26 cellular contexts compared by ENCODE assay signal in the genomic region with DNA sequence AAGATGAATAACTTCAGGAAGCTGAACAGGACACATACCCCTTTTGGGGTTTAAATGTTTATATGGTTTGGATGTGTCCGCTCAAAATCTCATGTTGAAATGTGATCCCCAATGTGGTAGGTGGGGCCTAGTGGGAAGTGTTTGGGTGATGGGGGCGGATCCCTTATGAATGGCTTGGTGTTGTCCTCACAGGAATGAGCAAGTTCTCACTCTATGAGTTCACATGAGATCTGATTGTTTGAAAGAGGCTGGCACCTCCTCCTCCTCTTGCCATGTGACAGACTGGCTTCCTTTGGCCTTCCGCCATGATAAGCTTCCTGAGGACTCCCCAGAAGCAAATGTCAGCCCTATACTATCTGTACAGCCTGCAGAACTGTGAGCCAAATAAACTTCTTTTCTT.
DNase-seq lines count a peak whose midpoint lies in the region; ATAC-seq, FAIRE-seq and TF ChIP-seq lines count a peak whose summit lies in the region.
"Had no signal": no experiment of that assay in that cellular context is flagged by ENCODE, and none has a peak within 500 bp of the region (broad histone marks: within the 10 kb centered on the region; RNA-seq: fewer than 3 reads in every experiment).

No MANE protein-coding gene starts in this region.

- H3K27me3 Mint-ChIP-seq in WTC11 (ENCODE audit: low read depth) = no peaks in the 10 kb centered on the region
- peaks cover 10 to 39% of the 10 kb centered on the region in 2 donors for H3K27me3 Mint-ChIP-seq in CD8-positive, alpha-beta memory T cell
- peaks cover 6% of the 10 kb centered on the region for H3K27me3 Mint-ChIP-seq in type B pancreatic cell

- H3K27ac ChIP-seq in HUES48 (ENCODE audit: low read depth, low read length) = peak overlapping the region; percentile 6
- no peak overlapping the region for H3K27ac ChIP-seq in CD8-positive, alpha-beta memory T cell (ENCODE audit: low read depth, low read length)
- H3K27ac ChIP-seq: breast epithelium, coronary artery, neutrophil had no signal

- H3K9ac ChIP-seq in HUES48 (ENCODE audit: low read depth, low read length) = no peak overlapping the region
- H3K9ac ChIP-seq: SK-N-SH had no signal

- FAIRE-seq in D721Med (lab: Jason Lieb, UNC) = peak; percentile 80
- FAIRE-seq: frontal cortex, HepG2 had no signal

- CTCF ChIA-PET in WTC11 (lab: Charles Lee) = interaction anchor here (1.3 kb wide), 1 partner anchor 295 kb away, joined by 3 read pairs; no protein-coding TSS in a partner anchor
- CTCF ChIA-PET in CD8-positive, alpha-beta memory T cell (lab: Charles Lee) = interaction anchor here (1.9 to 4.6 kb wide), 3 partner anchors 8 to 247 kb away, joined by 6 to 20 read pairs (median 9); no protein-coding TSS in a partner anchor

- peaks cover under 1% of the 10 kb centered on the region; the same call in 1 of the 2 replicates for H3K4me1 ChIP-seq in HUES48 (ENCODE audit: control insufficient read depth, insufficient read depth, low read length)
- no peaks in the 10 kb centered on the region for H3K4me1 ChIP-seq in CD8-positive, alpha-beta memory T cell (ENCODE audit: insufficient read depth, low read length)
- H3K4me1 ChIP-seq: BE2C, breast epithelium had no signal

- H3K4me3 Mint-ChIP-seq in WTC11 = no peak overlapping the region
- H3K4me3 Mint-ChIP-seq in CD8-positive, alpha-beta memory T cell = no peak overlapping the region
- H3K4me3 Mint-ChIP-seq in type B pancreatic cell = no peak overlapping the region
- H3K4me3 Mint-ChIP-seq: activated CD8-positive, alpha-beta T cell treated with anti-CD3 and anti-CD28 coated beads, Interleukin-2, amount 10 ng/mL, durations not matched to agents 7 days and 5 days; activated naive CD4-positive, alpha-beta T cell treated with anti-CD3 and anti-CD28 coated beads, Interleukin-2, amount 50 U/mL, for 24 hours; effector memory CD8-positive, alpha-beta T cell; stimulated activated naive CD8-positive, alpha-beta T cell treated with anti-CD3 and anti-CD28 coated beads, Interleukin-15, Interleukin-2, amounts not matched to agents 100 ng/mL and 50 ng/mL, for 24 hours had no signal

- DNase-seq in D721Med (ENCODE audit: insufficient read length, low spot score) (no peak), WTC11 (ENCODE audit: low spot score) (no peak), iris pigment epithelial cell (ENCODE audit: low read depth) (peak; percentile 61), type B pancreatic cell (ENCODE audit: extremely low spot score, unreplicated experiment) (no peak)
- DNase-seq in CD8-positive, alpha-beta memory T cell = no peak
- DNase-seq: ACHN; activated CD8-positive, alpha-beta T cell treated with anti-CD3 and anti-CD28 coated beads, Interleukin-2, amount 10 ng/mL, durations not matched to agents 7 days and 5 days; BE2C; DMS53; effector memory CD8-positive, alpha-beta T cell; NCI-H1105 treated with DMSO at 0.1 percent for 48 hours; NCI-H1930; NCI-H446 treated with DMSO at 0.1 percent for 48 hours; SK-N-SH; T-helper 2 cell had no signal

- POLR2A ChIA-PET in WTC11 (lab: Charles Lee) = interaction anchor here (0.7 kb wide), 1 partner anchor 102 kb away, joined by 3 read pairs; no protein-coding TSS in a partner anchor
- POLR2A ChIA-PET in CD8-positive, alpha-beta memory T cell (lab: Charles Lee) = no interaction called here

- no peak overlapping the region for H3K4me3 ChIP-seq in HUES48 (ENCODE audit: low read depth, low read length)
- H3K4me3 ChIP-seq in CD8-positive, alpha-beta memory T cell (ENCODE audit: low read length) = no peak overlapping the region
- H3K4me3 ChIP-seq: breast epithelium, coronary artery had no signal

- H3K9me3 Mint-ChIP-seq in WTC11 (no peaks in the 10 kb centered on the region), type B pancreatic cell (peaks cover 5% of the 10 kb centered on the region)
- H3K9me3 Mint-ChIP-seq in CD8-positive, alpha-beta memory T cell = no peaks in the 10 kb centered on the region
- H3K9me3 Mint-ChIP-seq: activated naive CD4-positive, alpha-beta T cell treated with anti-CD3 and anti-CD28 coated beads, Interleukin-2, amount 50 U/mL, for 24 hours; activated T-helper 2 cell treated with anti-CD3 and anti-CD28 coated beads, Interferon-gamma antibody, Interleukin-2, Interleukin-4, amounts not matched to agents 10 μg/mL and 5 μg/mL and 100 μg/mL, durations not matched to agents 14 hours and 24 hours and 36 hours; effector memory CD8-positive, alpha-beta T cell; stimulated activated naive CD8-positive, alpha-beta T cell treated with anti-CD3 and anti-CD28 coated beads, Interleukin-15, Interleukin-2, amounts not matched to agents 100 ng/mL and 50 ng/mL, for 24 hours had no signal

- H3K36me3 ChIP-seq in HUES48 (ENCODE audit: control insufficient read depth, insufficient read depth, low read length) = no peaks in the 10 kb centered on the region
- H3K36me3 ChIP-seq in CD8-positive, alpha-beta memory T cell (ENCODE audit: insufficient read depth, low read length) = no peaks in the 10 kb centered on the region
- H3K36me3 ChIP-seq: BE2C, breast epithelium, neutrophil had no signal

- H3K36me3 Mint-ChIP-seq in WTC11 = no peaks in the 10 kb centered on the region
- H3K36me3 Mint-ChIP-seq in CD8-positive, alpha-beta memory T cell = no peaks in the 10 kb centered on the region
- H3K36me3 Mint-ChIP-seq in type B pancreatic cell = peaks cover 4% of the 10 kb centered on the region

- ATAC-seq in WTC11 (peak; percentile 64), HG02678 (IDR thresholded peaks at IDR 0.05; ENCODE audit: unreplicated experiment) (no peak), GM21825 (IDR thresholded peaks at IDR 0.05; ENCODE audit: unreplicated experiment) (no peak)
- ATAC-seq: activated CD8-positive, alpha-beta T cell treated with anti-CD3 and anti-CD28 coated beads, Interleukin-2, amount 10 ng/mL, durations not matched to agents 7 days and 5 days; effector memory CD8-positive, alpha-beta T cell; HepG2 had no signal

- TF ChIP-seq CTCF in D721Med (IDR thresholded peaks at IDR 0.05; ENCODE audit: insufficient read depth, missing control alignments) (no peak), WTC11 (IDR thresholded peaks at IDR 0.05) (no peak), type B pancreatic cell (conservative IDR thresholded peaks at IDR 0.05) (no peak)

- no peak overlapping the region for H3K27ac Mint-ChIP-seq in WTC11
- H3K27ac Mint-ChIP-seq in CD8-positive, alpha-beta memory T cell = no peak overlapping the region
- no peak overlapping the region for H3K27ac Mint-ChIP-seq in type B pancreatic cell
- H3K27ac Mint-ChIP-seq: activated CD8-positive, alpha-beta T cell treated with anti-CD3 and anti-CD28 coated beads, Interleukin-2, amount 10 ng/mL, durations not matched to agents 7 days and 5 days; activated naive CD4-positive, alpha-beta T cell treated with anti-CD3 and anti-CD28 coated beads, Interleukin-2, amount 50 U/mL, for 24 hours; activated T-helper 2 cell treated with anti-CD3 and anti-CD28 coated beads, Interferon-gamma antibody, Interleukin-2, Interleukin-4, amounts not matched to agents 10 μg/mL and 5 μg/mL and 100 μg/mL, durations not matched to agents 14 hours and 24 hours and 36 hours; effector memory CD8-positive, alpha-beta T cell; stimulated activated naive CD8-positive, alpha-beta T cell treated with anti-CD3 and anti-CD28 coated beads, Interleukin-15, Interleukin-2, amounts not matched to agents 100 ng/mL and 50 ng/mL, for 24 hours had no signal

- no peaks in the 10 kb centered on the region for H3K9me3 ChIP-seq in HUES48 (ENCODE audit: control insufficient read depth, insufficient read depth, low read length)
- no peaks in the 10 kb centered on the region for H3K9me3 ChIP-seq in CD8-positive, alpha-beta memory T cell (ENCODE audit: low read length)
- H3K9me3 ChIP-seq: BE2C, breast epithelium, neutrophil, SK-N-SH had no signal

- H3K4me1 Mint-ChIP-seq in WTC11 (peaks cover 6% of the 10 kb centered on the region), type B pancreatic cell (ENCODE audit: unreplicated experiment) (peaks cover 4% of the 10 kb centered on the region)
- no peaks in the 10 kb centered on the region for H3K4me1 Mint-ChIP-seq in CD8-positive, alpha-beta memory T cell

- H3K27me3 ChIP-seq in HUES48 (ENCODE audit: control insufficient read depth, insufficient read depth, low read length) = no peaks in the 10 kb centered on the region
- H3K27me3 ChIP-seq in CD8-positive, alpha-beta memory T cell (ENCODE audit: insufficient read depth, low read length, poor library complexity, severe bottlenecking) = no peaks in the 10 kb centered on the region
- H3K27me3 ChIP-seq: BE2C, breast epithelium had no signal

TF ChIP-seq in WTC11, 78 proteins besides CTCF, POLR2A, EP300 and RAD21 (continues in another document):
- TF ChIP-seq, protein P1, sequence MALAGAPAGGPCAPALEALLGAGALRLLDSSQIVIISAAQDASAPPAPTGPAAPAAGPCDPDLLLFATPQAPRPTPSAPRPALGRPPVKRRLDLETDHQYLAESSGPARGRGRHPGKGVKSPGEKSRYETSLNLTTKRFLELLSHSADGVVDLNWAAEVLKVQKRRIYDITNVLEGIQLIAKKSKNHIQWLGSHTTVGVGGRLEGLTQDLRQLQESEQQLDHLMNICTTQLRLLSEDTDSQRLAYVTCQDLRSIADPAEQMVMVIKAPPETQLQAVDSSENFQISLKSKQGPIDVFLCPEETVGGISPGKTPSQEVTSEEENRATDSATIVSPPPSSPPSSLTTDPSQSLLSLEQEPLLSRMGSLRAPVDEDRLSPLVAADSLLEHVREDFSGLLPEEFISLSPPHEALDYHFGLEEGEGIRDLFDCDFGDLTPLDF (CRISPR knock-in tag; IDR thresholded peaks at IDR 0.05) = no peak
- no peak for TF ChIP-seq EMX1 (CRISPR knock-in tag; IDR thresholded peaks at IDR 0.05)
- TF ChIP-seq, protein P2, sequence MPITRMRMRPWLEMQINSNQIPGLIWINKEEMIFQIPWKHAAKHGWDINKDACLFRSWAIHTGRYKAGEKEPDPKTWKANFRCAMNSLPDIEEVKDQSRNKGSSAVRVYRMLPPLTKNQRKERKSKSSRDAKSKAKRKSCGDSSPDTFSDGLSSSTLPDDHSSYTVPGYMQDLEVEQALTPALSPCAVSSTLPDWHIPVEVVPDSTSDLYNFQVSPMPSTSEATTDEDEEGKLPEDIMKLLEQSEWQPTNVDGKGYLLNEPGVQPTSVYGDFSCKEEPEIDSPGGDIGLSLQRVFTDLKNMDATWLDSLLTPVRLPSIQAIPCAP (CRISPR knock-in tag; IDR thresholded peaks at IDR 0.05) = no peak
- TF ChIP-seq, protein P3, sequence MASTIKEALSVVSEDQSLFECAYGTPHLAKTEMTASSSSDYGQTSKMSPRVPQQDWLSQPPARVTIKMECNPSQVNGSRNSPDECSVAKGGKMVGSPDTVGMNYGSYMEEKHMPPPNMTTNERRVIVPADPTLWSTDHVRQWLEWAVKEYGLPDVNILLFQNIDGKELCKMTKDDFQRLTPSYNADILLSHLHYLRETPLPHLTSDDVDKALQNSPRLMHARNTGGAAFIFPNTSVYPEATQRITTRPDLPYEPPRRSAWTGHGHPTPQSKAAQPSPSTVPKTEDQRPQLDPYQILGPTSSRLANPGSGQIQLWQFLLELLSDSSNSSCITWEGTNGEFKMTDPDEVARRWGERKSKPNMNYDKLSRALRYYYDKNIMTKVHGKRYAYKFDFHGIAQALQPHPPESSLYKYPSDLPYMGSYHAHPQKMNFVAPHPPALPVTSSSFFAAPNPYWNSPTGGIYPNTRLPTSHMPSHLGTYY (CRISPR knock-in tag; IDR thresholded peaks at IDR 0.05) = no peak
- TF ChIP-seq HMGA2 (CRISPR knock-in tag; IDR thresholded peaks at IDR 0.05) = no peak
- TF ChIP-seq ZNF138 (CRISPR knock-in tag; conservative IDR thresholded peaks at IDR 0.05) = no peak
